ENCODE assay signal across 8 cellular contexts in the genomic region with DNA sequence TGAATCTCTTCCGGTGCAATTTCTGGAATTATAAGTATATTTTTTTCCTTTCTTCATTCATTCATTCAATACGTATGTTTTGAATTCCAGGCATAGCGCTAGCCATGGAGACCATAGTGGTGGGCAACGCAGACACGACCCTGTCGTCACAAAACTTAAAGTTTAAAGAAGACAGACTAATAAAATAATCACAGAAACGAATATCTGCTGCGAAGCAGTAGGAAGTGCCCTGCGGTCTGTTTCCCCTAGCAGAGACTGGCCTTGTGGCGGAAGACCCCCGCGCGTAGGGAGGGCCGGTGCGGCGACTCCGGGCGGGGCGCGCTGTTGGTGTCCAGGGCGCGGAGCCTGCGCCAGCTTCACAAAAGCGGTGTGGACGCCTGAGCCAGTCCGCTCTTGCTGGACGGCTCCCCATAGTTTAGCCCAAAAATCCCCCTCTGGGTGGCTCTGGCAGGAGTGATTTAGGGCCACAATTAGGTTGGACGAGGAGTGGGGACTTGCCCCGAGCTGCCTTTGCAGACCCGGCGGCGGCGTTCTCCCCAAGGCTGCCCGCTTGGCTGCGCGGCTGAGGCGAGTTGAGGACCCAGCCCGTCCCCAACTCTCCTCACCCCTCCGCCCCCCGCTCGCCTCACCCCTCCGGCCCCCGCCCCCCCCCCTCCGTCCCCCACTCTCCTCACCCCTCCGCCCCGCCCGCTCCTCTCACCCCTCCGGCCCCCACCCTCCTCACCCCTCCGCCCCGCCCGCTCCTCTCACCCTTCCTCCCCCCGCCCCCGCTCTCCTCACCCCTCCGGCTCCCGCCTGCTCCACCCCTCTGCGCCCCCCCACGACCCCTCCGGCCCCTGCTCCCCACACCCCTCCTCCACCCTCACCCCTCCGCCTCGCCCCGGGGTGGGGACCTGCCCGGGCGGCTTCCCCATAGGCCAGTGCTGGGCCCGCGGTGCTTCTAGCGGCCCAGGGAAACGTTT. TPM values are rescaled to one million over a fixed set of nuclear protein-coding genes. Genes with fewer than 3 reads are reported as not detected.
DNase-seq lines count a peak whose midpoint lies in the region; ATAC-seq and TF ChIP-seq lines count a peak whose summit lies in the region.

No MANE protein-coding gene starts in this region.

- POLR2A ChIA-PET in activated CD4-positive, alpha-beta T cell treated with anti-CD3 and anti-CD28 coated beads, Interleukin-2, amount 10 ng/mL, durations not matched to agents 7 days and 5 days (lab: Charles Lee), result no interaction called here

- peaks cover 2% of the 10 kb centered on the region for H3K36me3 Mint-ChIP-seq in activated CD4-positive, alpha-beta T cell treated with anti-CD3 and anti-CD28 coated beads, Interleukin-2, amount 10 ng/mL, durations not matched to agents 7 days and 5 days (ENCODE audit: low read depth)
- H3K36me3 Mint-ChIP-seq in neural crest cell (ENCODE audit: low read depth), result no peaks in the 10 kb centered on the region

- TF ChIP-seq CTCF in fibroblast of mammary gland (conservative IDR thresholded peaks at IDR 0.05; ENCODE audit: control insufficient read depth, insufficient read depth, low read depth, low read length) (no peak), neural crest cell (conservative IDR thresholded peaks at IDR 0.05) (no peak)

- no peaks in the 10 kb centered on the region for H3K9me3 Mint-ChIP-seq in activated CD4-positive, alpha-beta T cell treated with anti-CD3 and anti-CD28 coated beads, Interleukin-2, amount 10 ng/mL, durations not matched to agents 7 days and 5 days
- no peaks in the 10 kb centered on the region for H3K9me3 Mint-ChIP-seq in neural crest cell

- peaks cover 36% of the 10 kb centered on the region for H3K4me1 Mint-ChIP-seq in activated CD4-positive, alpha-beta T cell treated with anti-CD3 and anti-CD28 coated beads, Interleukin-2, amount 10 ng/mL, durations not matched to agents 7 days and 5 days
- peaks cover 22% of the 10 kb centered on the region for H3K4me1 Mint-ChIP-seq in neural crest cell

- CTCF ChIA-PET in activated CD4-positive, alpha-beta T cell treated with anti-CD3 and anti-CD28 coated beads, Interleukin-2, amount 10 ng/mL, durations not matched to agents 7 days and 5 days (lab: Charles Lee), result no interaction called here

- peak; percentile 14 for DNase-seq in activated CD4-positive, alpha-beta T cell treated with anti-CD3 and anti-CD28 coated beads, Interleukin-2, amount 10 ng/mL, durations not matched to agents 7 days and 5 days
- peak; percentile 21 for DNase-seq in fibroblast of mammary gland (ENCODE audit: low read depth)
- peak; percentile 55 for DNase-seq in neural crest cell (ENCODE audit: low read depth, low spot score)
- no peak for DNase-seq in Ammon's horn (ENCODE audit: low spot score)
- DNase-seq in effector CD4-positive, alpha-beta T cell, result no peak

- peaks cover 26% of the 10 kb centered on the region for H3K27me3 Mint-ChIP-seq in activated CD4-positive, alpha-beta T cell treated with anti-CD3 and anti-CD28 coated beads, Interleukin-2, amount 10 ng/mL, durations not matched to agents 7 days and 5 days
- H3K27me3 Mint-ChIP-seq in neural crest cell (ENCODE audit: low read depth), result peaks cover 22% of the 10 kb centered on the region

- H3K4me3 Mint-ChIP-seq in activated CD4-positive, alpha-beta T cell treated with anti-CD3 and anti-CD28 coated beads, Interleukin-2, amount 10 ng/mL, durations not matched to agents 7 days and 5 days, result peak overlapping the region; percentile 62
- peak overlapping the region; percentile 89 for H3K4me3 Mint-ChIP-seq in neural crest cell

- peak overlapping the region; percentile 53 for H3K4me3 ChIP-seq in fibroblast of mammary gland (ENCODE audit: control insufficient read depth, low read depth, low read length)

- ATAC-seq in GM21423 (IDR thresholded peaks at IDR 0.05; ENCODE audit: unreplicated experiment) (peak; percentile 52), GM21786 (IDR thresholded peaks at IDR 0.05; ENCODE audit: unreplicated experiment) (no peak), HG03521 (IDR thresholded peaks at IDR 0.05; ENCODE audit: unreplicated experiment) (no peak)

- H3K27ac Mint-ChIP-seq in activated CD4-positive, alpha-beta T cell treated with anti-CD3 and anti-CD28 coated beads, Interleukin-2, amount 10 ng/mL, durations not matched to agents 7 days and 5 days, result peak overlapping the region; percentile 88
- H3K27ac Mint-ChIP-seq in neural crest cell (ENCODE audit: unreplicated experiment), result peak overlapping the region; percentile 75

RNA-seq across cellular contexts. Expression of gene LATS2, which starts 14.2 kb away (rescaled TPM):
- 1 to 10 TPM; 3.1 to 3.2 TPM for total RNA-seq in activated CD4-positive, alpha-beta T cell treated with anti-CD3 and anti-CD28 coated beads, Interleukin-2, amount 10 ng/mL, durations not matched to agents 7 days and 5 days
- 22.9 and 26.2 TPM in 2 replicates for total RNA-seq in neural crest cell

Comparison
In these comparisons a context has a peak if more than half of its experiments do, and no peak if none do; other contexts are left out.
1. DNase-seq: peak in activated CD4-positive, alpha-beta T cell treated with anti-CD3 and anti-CD28 coated beads, Interleukin-2, amount 10 ng/mL, durations not matched to agents 7 days and 5 days (single experiment), fibroblast of mammary gland (single experiment) and neural crest cell (single experiment); none in Ammon's horn (single experiment) and effector CD4-positive, alpha-beta T cell (single experiment).